ENCODE assay signal across 8 cellular contexts in genomic region chr14:23320584-23321571, GRCh38. TPM values are rescaled to one million over a fixed set of nuclear protein-coding genes. Genes with fewer than 3 reads are reported as not detected.
DNase-seq lines count a peak whose midpoint lies in the region; ATAC-seq lines count a peak whose summit lies in the region.

PABPN1 (plus strand) TSS chr14:23321457; CDS start chr14:23321470, 13 bp downstream.

- H3K9me3 ChIP-seq in effector memory CD4-positive, alpha-beta T cell (ENCODE audit: control insufficient read depth, low read length), result no peaks in the 10 kb centered on the region

- peak; percentile 84 for ATAC-seq in GM21360 (IDR thresholded peaks at IDR 0.05; ENCODE audit: unreplicated experiment)

- DNase-seq in COLO668 (lab: John Stamatoyannopoulos, UW; ENCODE audit: unreplicated experiment) (peak; percentile 99), HT1080 (ENCODE audit: low read depth) (peak; percentile 100), NOMO-1 treated with DMSO at 0.1 percent for 48 hours (lab: John Stamatoyannopoulos, UW; ENCODE audit: unreplicated experiment) (peak; percentile 100), lung microvascular endothelial cell (ENCODE audit: low read depth in 2 of 2) (peak; percentile 100)
- peak; percentile 94 to 97 for DNase-seq in activated CD8-positive, alpha-beta memory T cell treated with anti-CD3 and anti-CD28 coated beads for 4 hours (ENCODE audit: low read depth in 2 of 2)
- peak; percentile 98 to 99 (median 98) for DNase-seq in effector memory CD4-positive, alpha-beta T cell
- peak; percentile 91 to 98 (median 92) for DNase-seq in stimulated activated CD4-positive, alpha-beta T cell treated with anti-CD3 and anti-CD28 coated beads, TNF-alpha, amount 100 ng/mL, for 48 hours (ENCODE audit: low read depth in 3 of 3)

- peaks cover 8% of the 10 kb centered on the region for H3K4me1 ChIP-seq in effector memory CD4-positive, alpha-beta T cell (ENCODE audit: control insufficient read depth, insufficient read depth, low read length, poor library complexity, severe bottlenecking)

- peak within 1 kb of the TSS; percentile 73 for H3K4me3 ChIP-seq in effector memory CD4-positive, alpha-beta T cell (ENCODE audit: insufficient read depth, low read depth, low read length, poor library complexity, severe bottlenecking)

- H3K27ac ChIP-seq in effector memory CD4-positive, alpha-beta T cell (ENCODE audit: insufficient read depth, low read length, poor library complexity, severe bottlenecking), result peak within 1 kb of the TSS; percentile 91

- no peaks in the 10 kb centered on the region for H3K27me3 ChIP-seq in effector memory CD4-positive, alpha-beta T cell (replicated peaks; ENCODE audit: control insufficient read depth, insufficient read depth, low read length, poor library complexity, severe bottlenecking)

- H3K36me3 ChIP-seq in effector memory CD4-positive, alpha-beta T cell (ENCODE audit: control insufficient read depth, insufficient read depth, low read length), result peaks cover 28% of the 10 kb centered on the region

RNA-seq across cellular contexts. Expression of gene PABPN1, which starts in this region (rescaled TPM):
- total RNA-seq in HT1080 (2014; rRNA removed; shearing (Covaris generic)), result 129 and 147 TPM in 2 replicates
- polyA plus RNA-seq in HT1080 (2015; cell fraction: cytosol; rRNA removed), result 82.9 and 97.9 TPM in 2 replicates
- 276 and 282 TPM in 2 replicates for polyA plus RNA-seq in HT1080 (2015; cell fraction: nucleus; rRNA removed)
- 46.2 and 52.8 TPM in 2 replicates for total RNA-seq in lung microvascular endothelial cell

Comparison
In these comparisons a context has a peak if more than half of its experiments do, and no peak if none do; other contexts are left out.
1. Peak in every context shown above with its lines: DNase-seq, ATAC-seq, H3K4me3 ChIP-seq and H3K27ac ChIP-seq.